In genomic region chr7:74271742-74272141, GRCh38 we compare ENCODE assay signal across 9 cellular contexts. TPM values are rescaled to one million over a fixed set of nuclear protein-coding genes. Genes with fewer than 3 reads are reported as not detected.
DNase-seq lines count a peak whose midpoint lies in the region; ATAC-seq and TF ChIP-seq lines count a peak whose summit lies in the region.
"Had no signal": no experiment of that assay in that cellular context is flagged by ENCODE, and none has a peak within 500 bp of the region (broad histone marks: within the 10 kb centered on the region; RNA-seq: fewer than 3 reads in every experiment).

No MANE protein-coding gene starts in this region.

- TF ChIP-seq POLR2A in breast epithelium (IDR thresholded peaks at IDR 0.05), result no peak

- H3K36me3 ChIP-seq in breast epithelium, result no peaks in the 10 kb centered on the region

- H3K4me3 Mint-ChIP-seq in IgD-negative memory B cell, result peak overlapping the region; percentile 16 to 94 (median 76)
- H3K4me3 Mint-ChIP-seq in nephron, result peak overlapping the region in 2 of 3 experiments; percentile 37 to 51

- H3K9me3 Mint-ChIP-seq in IgD-negative memory B cell, result no peaks in the 10 kb centered on the region
- H3K9me3 Mint-ChIP-seq in nephron, result no peaks in the 10 kb centered on the region

- no peak for TF ChIP-seq CTCF in AG04450 (IDR thresholded peaks at IDR 0.05; ENCODE audit: low read depth, low read length)
- no peak for TF ChIP-seq CTCF in breast epithelium (IDR thresholded peaks at IDR 0.05)
- TF ChIP-seq CTCF in nephron (IDR thresholded peaks at IDR 0.05; ENCODE audit: unreplicated experiment in 3 of 3), result no peak

- POLR2A ChIA-PET in AG04450 (lab: Yijun Ruan, JAX), result interaction anchor here (0.6 to 1.2 kb wide), 2 partner anchors 10 to 23 kb away, joined by 3 to 8 read pairs; no protein-coding TSS in a partner anchor

- no peaks in the 10 kb centered on the region for H3K4me1 ChIP-seq in breast epithelium

- H3K27me3 ChIP-seq in AG04450 (ENCODE audit: control insufficient read depth, insufficient read depth, low read length) (no peaks in the 10 kb centered on the region), breast epithelium (no peaks in the 10 kb centered on the region)

- peak overlapping the region in 2 of 3 donors; percentile 76 to 94 for H3K27ac Mint-ChIP-seq in IgD-negative memory B cell
- peak overlapping the region; percentile 92 to 98 (median 96) for H3K27ac Mint-ChIP-seq in nephron

- no peaks in the 10 kb centered on the region for H3K36me3 Mint-ChIP-seq in IgD-negative memory B cell
- H3K36me3 Mint-ChIP-seq in nephron (ENCODE audit: low read depth), result no peaks in the 10 kb centered on the region

- intact Hi-C loops in breast epithelium (cut with DNase I; ENCODE audit: low total_unique reads), result no loop called here
- intact Hi-C loops in posterior cingulate gyrus (cut with DNase I), result no loop called here

- CTCF ChIA-PET in AG04450 (lab: Charles Lee), result no interaction called here

- no peaks in the 10 kb centered on the region for H3K9me3 ChIP-seq in AG04450 (ENCODE audit: control insufficient read depth, insufficient read depth, low read length)
- H3K9me3 ChIP-seq in breast epithelium, result no peaks in the 10 kb centered on the region

- peaks cover 29 to 35% (median 34%) of the 10 kb centered on the region in 3 donors for H3K4me1 Mint-ChIP-seq in IgD-negative memory B cell
- peaks cover 13% of the 10 kb centered on the region for H3K4me1 Mint-ChIP-seq in nephron

- ATAC-seq in GM18867 (IDR thresholded peaks at IDR 0.05; ENCODE audit: unreplicated experiment), result no peak

- H3K27ac ChIP-seq in AG04450 (ENCODE audit: low read depth, low read length), result peak overlapping the region; percentile 99
- H3K27ac ChIP-seq in breast epithelium, result peak overlapping the region; percentile 63 to 82

- DNase-seq in AG04450 (ENCODE audit: low read depth, low spot score), result no peak
- no peak for DNase-seq in breast epithelium (ENCODE audit: low spot score in 2 of 2)
- DNase-seq in posterior cingulate gyrus, result no peak
- DNase-seq in activated CD4-positive, alpha-beta T cell treated with anti-CD3 and anti-CD28 coated beads for 1 hour, result no peak
- no peak for DNase-seq in effector CD8-positive, alpha-beta T cell (lab: John Stamatoyannopoulos, UW)

- H3K4me3 ChIP-seq in AG04450 (ENCODE audit: low read depth, low read length) (no peak overlapping the region), breast epithelium (no peak overlapping the region)
- H3K4me3 ChIP-seq: SK-N-MC had no signal

- peaks cover 2% of the 10 kb centered on the region for H3K27me3 Mint-ChIP-seq in IgD-negative memory B cell
- no peaks in the 10 kb centered on the region for H3K27me3 Mint-ChIP-seq in nephron (ENCODE audit: low read depth)

RNA-seq across cellular contexts. Expression of gene CLIP2, which starts 17.5 kb away (rescaled TPM):
- polyA plus RNA-seq in AG04450 (2011; rRNA removed), result 7.2 and 11.9 TPM in 2 replicates
- polyA minus RNA-seq in AG04450 (2011; rRNA and poly(A)+ RNA removed), result 18.6 and 20.1 TPM in 2 replicates
- 7.1 TPM for polyA plus RNA-seq in IgD-negative memory B cell
- total RNA-seq in breast epithelium, result 10 to 100 TPM in 2 of 3 donors, 1 to 10 TPM in 1; 7.3 to 20.3 (median 13.0) TPM

RNA-seq across cellular contexts. Expression of gene RFC2, which starts 17.5 kb away (rescaled TPM):
- polyA plus RNA-seq in AG04450 (2011; rRNA removed), result 11.3 and 15.4 TPM in 2 replicates
- polyA minus RNA-seq in AG04450 (2011; rRNA and poly(A)+ RNA removed), result 14.2 and 19.2 TPM in 2 replicates
- 46.6 TPM for polyA plus RNA-seq in IgD-negative memory B cell
- 10 to 100 TPM; 15.4 to 25.6 (median 17.1) TPM for total RNA-seq in breast epithelium
